27 cellular contexts compared by ENCODE assay signal in the genomic region with DNA sequence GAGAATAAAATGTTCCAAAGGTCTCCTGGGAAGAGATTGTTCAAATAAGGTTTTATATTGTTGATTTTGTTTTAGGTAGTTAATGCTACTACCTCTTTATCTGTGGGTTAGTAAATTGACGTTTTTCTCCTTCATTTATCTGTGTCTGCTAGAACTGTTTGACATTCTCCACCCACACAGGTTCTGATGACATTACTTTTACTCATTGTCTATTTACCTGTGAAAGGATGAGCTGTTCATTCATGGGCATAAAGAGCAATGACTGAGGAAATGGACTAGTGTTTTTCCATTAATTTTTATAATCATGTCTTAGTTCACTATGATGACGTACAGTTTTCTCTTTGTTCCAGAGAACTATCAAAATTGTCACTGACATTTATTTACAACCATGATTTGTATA.
"Had no signal": no experiment of that assay in that cellular context is flagged by ENCODE, and none has a peak within 500 bp of the region (broad histone marks: within the 10 kb centered on the region; RNA-seq: fewer than 3 reads in every experiment).

No MANE protein-coding gene starts in this region.

- H2AFZ ChIP-seq: parathyroid adenoma had no signal

- H3K27me3 ChIP-seq: cardiac muscle cell, colonic mucosa, heart left ventricle, uterus had no signal

- ATAC-seq: heart left ventricle; naive thymus-derived CD8-positive, alpha-beta T cell; right cardiac atrium had no signal

- H3K27ac ChIP-seq: cardiac muscle cell, colonic mucosa, heart left ventricle, parathyroid adenoma, thoracic aorta, uterus had no signal

- H3K9ac ChIP-seq: parathyroid adenoma had no signal

- H3K79me2 ChIP-seq: parathyroid adenoma had no signal

- H3K4me3 Mint-ChIP-seq: activated CD4-positive, alpha-beta memory T cell treated with anti-CD3 and anti-CD28 coated beads, Interleukin-2, amount 10 ng/mL, durations not matched to agents 7 days and 5 days; activated naive CD4-positive, alpha-beta T cell treated with anti-CD3 and anti-CD28 coated beads, Interleukin-2, amount 50 U/mL, for 24 hours; activated T-cell treated with anti-CD3 and anti-CD28 coated beads, Interleukin-2, amount 50 U/mL, for 24 hours; immature natural killer cell; naive thymus-derived CD8-positive, alpha-beta T cell; neural crest cell; T-helper 2 cell treated with Interferon-gamma antibody and Interleukin-4, amounts not matched to agents 5 μg/mL and 100 μg/mL, for 36 hours; type B pancreatic cell had no signal

- H3K27me3 Mint-ChIP-seq: type B pancreatic cell had no signal

- H3K4me1 Mint-ChIP-seq: activated naive CD4-positive, alpha-beta T cell treated with anti-CD3 and anti-CD28 coated beads, Interleukin-2, amount 50 U/mL, for 24 hours; naive thymus-derived CD8-positive, alpha-beta T cell; neural crest cell had no signal

- H3K4me3 ChIP-seq: cardiac muscle cell, colonic mucosa, heart left ventricle, thoracic aorta, uterus had no signal

- H3K36me3 Mint-ChIP-seq: activated naive CD4-positive, alpha-beta T cell treated with anti-CD3 and anti-CD28 coated beads, Interleukin-2, amount 50 U/mL, for 24 hours; immature natural killer cell; naive thymus-derived CD8-positive, alpha-beta T cell; type B pancreatic cell had no signal

- H3K9me3 Mint-ChIP-seq: activated CD4-positive, alpha-beta memory T cell treated with anti-CD3 and anti-CD28 coated beads, Interleukin-2, amount 10 ng/mL, durations not matched to agents 7 days and 5 days; activated naive CD4-positive, alpha-beta T cell treated with anti-CD3 and anti-CD28 coated beads, Interleukin-2, amount 50 U/mL, for 24 hours; activated T-cell treated with anti-CD3 and anti-CD28 coated beads, Interleukin-2, amount 50 U/mL, for 24 hours; activated T-helper 2 cell treated with anti-CD3 and anti-CD28 coated beads, Interferon-gamma antibody, Interleukin-2, Interleukin-4, amounts not matched to agents 10 μg/mL and 5 μg/mL and 100 μg/mL, durations not matched to agents 14 hours and 24 hours and 36 hours; immature natural killer cell; naive thymus-derived CD8-positive, alpha-beta T cell; neural crest cell; T-helper 2 cell treated with Interferon-gamma antibody and Interleukin-4, amounts not matched to agents 5 μg/mL and 100 μg/mL, for 36 hours had no signal

- H3K9me3 ChIP-seq: colonic mucosa, heart left ventricle, thoracic aorta, uterus had no signal

- DNase-seq: activated CD4-positive, alpha-beta memory T cell treated with anti-CD3 and anti-CD28 coated beads, Interleukin-2, amount 10 ng/mL, durations not matched to agents 7 days and 5 days; activated CD4-positive, alpha-beta T cell treated with anti-CD3 and anti-CD28 coated beads for 48 hours; activated CD4-positive, CD25-positive, alpha-beta regulatory T cell; activated CD8-positive, alpha-beta memory T cell treated with anti-CD3 and anti-CD28 coated beads, Interleukin-2, amount 50 U/mL, for 48 hours; activated T-cell treated with anti-CD3 and anti-CD28 coated beads, Interleukin-2, amount 50 U/mL, for 24 hours; anterior cingulate cortex; cerebellar nuclear complex; colonic mucosa; effector CD8-positive, alpha-beta T cell; heart left ventricle; immature natural killer cell; mesenchymal stem cell; naive thymus-derived CD8-positive, alpha-beta T cell; right cardiac atrium; stimulated activated CD4-positive, alpha-beta T cell treated with anti-CD3 and anti-CD28 coated beads, Interleukin-15, amount 100 ng/mL, for 24 hours; stimulated activated CD4-positive, alpha-beta T cell treated with anti-CD3 and anti-CD28 coated beads, Interleukin-2, amount 100 ng/mL, for 24 hours; stimulated activated naive CD4-positive, alpha-beta T cell treated with Interleukin-2 at 50 U/mL for 16 hours; T-helper 1 cell; uterus had no signal

- H3K36me3 ChIP-seq: cardiac muscle cell, colonic mucosa, heart left ventricle, thoracic aorta, uterus had no signal

- H3K27ac Mint-ChIP-seq: activated CD4-positive, alpha-beta memory T cell treated with anti-CD3 and anti-CD28 coated beads, Interleukin-2, amount 10 ng/mL, durations not matched to agents 7 days and 5 days; activated naive CD4-positive, alpha-beta T cell treated with anti-CD3 and anti-CD28 coated beads, Interleukin-2, amount 50 U/mL, for 24 hours; activated T-cell treated with anti-CD3 and anti-CD28 coated beads, Interleukin-2, amount 50 U/mL, for 24 hours; activated T-helper 2 cell treated with anti-CD3 and anti-CD28 coated beads, Interferon-gamma antibody, Interleukin-2, Interleukin-4, amounts not matched to agents 10 μg/mL and 5 μg/mL and 100 μg/mL, durations not matched to agents 14 hours and 24 hours and 36 hours; immature natural killer cell; naive thymus-derived CD8-positive, alpha-beta T cell; T-helper 2 cell treated with Interferon-gamma antibody and Interleukin-4, amounts not matched to agents 5 μg/mL and 100 μg/mL, for 36 hours; type B pancreatic cell had no signal

- H3K4me1 ChIP-seq: colonic mucosa, parathyroid adenoma, uterus had no signal
